8 cellular contexts compared by ENCODE assay signal in the genomic region with DNA sequence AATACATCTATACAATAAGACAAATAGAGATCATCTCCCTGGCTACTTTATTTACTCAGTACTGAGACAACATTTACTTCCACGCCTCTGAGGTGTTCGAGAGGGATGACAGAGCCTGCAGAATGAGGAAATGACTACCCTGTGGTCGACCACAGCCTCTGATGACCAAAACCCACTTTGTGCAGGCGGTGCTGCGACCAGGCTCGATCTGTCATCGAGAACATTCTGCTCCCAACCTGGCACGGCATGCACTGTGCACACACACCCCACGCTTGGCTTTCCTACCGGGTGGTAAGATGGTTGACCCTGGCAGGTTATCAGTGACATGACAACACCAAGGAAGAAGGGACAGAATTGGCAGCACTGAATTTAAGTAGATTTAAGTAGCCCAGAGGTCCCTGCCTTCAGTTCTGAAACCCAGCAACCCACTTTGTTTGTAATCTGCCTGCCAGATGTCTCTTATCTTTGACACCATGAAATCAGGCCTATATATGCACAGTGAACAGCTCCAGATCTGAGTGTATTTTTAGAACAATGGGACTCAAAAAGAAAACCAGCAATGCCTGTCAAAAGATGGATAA. TPM values are rescaled to one million over a fixed set of nuclear protein-coding genes. Genes with fewer than 3 reads are reported as not detected.
DNase-seq lines count a peak whose midpoint lies in the region; ATAC-seq, FAIRE-seq and TF ChIP-seq lines count a peak whose summit lies in the region.

No MANE protein-coding gene starts in this region.

- no TSS peak for BruUV-seq in Panc1 (replicated peaks; lab: Mats Ljungman, UMichigan)

- POLR2A ChIA-PET in Panc1 (lab: Charles Lee), result no interaction called here

- ATAC-seq in GM18861 (IDR thresholded peaks at IDR 0.05; ENCODE audit: unreplicated experiment) (peak; percentile 88), HG03064 (IDR thresholded peaks at IDR 0.05; ENCODE audit: low read depth, unreplicated experiment) (peak; percentile 73), Panc1 (no peak)

- no peaks in the 10 kb centered on the region for H3K4me1 ChIP-seq in Panc1 (ENCODE audit: control insufficient read depth, insufficient read depth, low read length)
- peaks cover 8 to 10% of the 10 kb centered on the region in 2 donors for H3K4me1 ChIP-seq in kidney (ENCODE audit: control insufficient read depth in 1 of 2, insufficient read depth in 1 of 2, low read depth in 1 of 2, low read length in 2 of 2)

- H3K4me1 Mint-ChIP-seq in activated naive CD4-positive, alpha-beta T cell treated with anti-CD3 and anti-CD28 coated beads, Interleukin-2, amount 10 ng/mL, durations not matched to agents 7 days and 5 days, result peaks cover 23% of the 10 kb centered on the region

- no peak for TF ChIP-seq CTCF in Panc1 (IDR thresholded peaks at IDR 0.05)
- TF ChIP-seq CTCF in kidney (IDR thresholded peaks at IDR 0.05; ENCODE audit: borderline replicate concordance, extremely low read depth, insufficient read depth), result no peak

- in situ Hi-C loops in ACHN (cut with HindIII; ENCODE audit: low pct_ligation_motif_present, low pct_unique_long_range_greater_than_20kb, low sequenced_read_pairs), result no loop called here
- in situ Hi-C loops in Panc1 (cut with HindIII; ENCODE audit: low pct_unique_long_range_greater_than_20kb, low sequenced_read_pairs), result no loop called here

- H3K27ac Mint-ChIP-seq in activated naive CD4-positive, alpha-beta T cell treated with anti-CD3 and anti-CD28 coated beads, Interleukin-2, amount 10 ng/mL, durations not matched to agents 7 days and 5 days, result peak overlapping the region; percentile 84

- H3K36me3 ChIP-seq in Panc1 (ENCODE audit: control insufficient read depth, insufficient read depth, low read length) (peaks cover 4% of the 10 kb centered on the region; the same call in 1 of the 2 replicates), kidney (ENCODE audit: control insufficient read depth in 1 of 2, insufficient read depth in 2 of 2, low read length in 2 of 2) (peaks cover 6 to 24% of the 10 kb centered on the region in 2 donors)

- no peaks in the 10 kb centered on the region for H3K9me3 ChIP-seq in Panc1 (ENCODE audit: control insufficient read depth, insufficient read depth, low read depth, low read length)
- H3K9me3 ChIP-seq in kidney (ENCODE audit: control insufficient read depth in 1 of 2, low read length in 2 of 2), result no peaks in the 10 kb centered on the region

- no peaks in the 10 kb centered on the region for H3K27me3 ChIP-seq in Panc1 (ENCODE audit: control insufficient read depth, insufficient read depth, low read length)

- H3K9me3 Mint-ChIP-seq in activated naive CD4-positive, alpha-beta T cell treated with anti-CD3 and anti-CD28 coated beads, Interleukin-2, amount 10 ng/mL, durations not matched to agents 7 days and 5 days, result no peaks in the 10 kb centered on the region

- H3K4me3 Mint-ChIP-seq in activated naive CD4-positive, alpha-beta T cell treated with anti-CD3 and anti-CD28 coated beads, Interleukin-2, amount 10 ng/mL, durations not matched to agents 7 days and 5 days, result no peak overlapping the region

- H3K9ac ChIP-seq in kidney (ENCODE audit: low read length in 2 of 2), result no peak overlapping the region

- CTCF ChIA-PET in Panc1 (lab: Charles Lee), result no interaction called here
- CTCF ChIA-PET in activated naive CD4-positive, alpha-beta T cell treated with anti-CD3 and anti-CD28 coated beads, Interleukin-2, amount 10 ng/mL, durations not matched to agents 7 days and 5 days (lab: Charles Lee), result interaction anchor here (0.5 to 5.3 kb wide), 3 partner anchors 67 to 726 kb away, joined by 3 to 30 read pairs (median 4); no protein-coding TSS in a partner anchor

- no peak overlapping the region for H3K4me3 ChIP-seq in Panc1 (ENCODE audit: low read depth in 2 of 2, low read length in 2 of 2)
- H3K4me3 ChIP-seq in kidney (ENCODE audit: low read length in 2 of 2), result no peak overlapping the region

- H3K36me3 Mint-ChIP-seq in activated naive CD4-positive, alpha-beta T cell treated with anti-CD3 and anti-CD28 coated beads, Interleukin-2, amount 10 ng/mL, durations not matched to agents 7 days and 5 days, result peaks cover 29% of the 10 kb centered on the region

- no peaks in the 10 kb centered on the region for H3K27me3 Mint-ChIP-seq in activated naive CD4-positive, alpha-beta T cell treated with anti-CD3 and anti-CD28 coated beads, Interleukin-2, amount 10 ng/mL, durations not matched to agents 7 days and 5 days

- no peak for FAIRE-seq in kidney (lab: Jason Lieb, UNC)

- intact Hi-C loops in Panc1 (cut with micrococcal nuclease; ENCODE audit: unreplicated experiment) (loop anchor here (5.0 kb wide), 3 partner anchors 73 to 418 kb away; partner anchors contain the start of gene VSTM2L), kidney (cut with DNase I) (no loop called here)

- H3K27ac ChIP-seq in Panc1 (ENCODE audit: low read length) (no peak overlapping the region), kidney (ENCODE audit: low read depth in 2 of 2, low read length in 2 of 2) (no peak overlapping the region)

- DNase-seq in ACHN, result peak; percentile 60
- peak; percentile 52 for DNase-seq in Panc1 (ENCODE audit: low read depth, low spot score)
- peak; percentile 65 for DNase-seq in activated naive CD4-positive, alpha-beta T cell treated with anti-CD3 and anti-CD28 coated beads, Interleukin-2, amount 10 ng/mL, durations not matched to agents 7 days and 5 days
- DNase-seq in kidney, result peak; percentile 85
- peak; percentile 44 to 68 for DNase-seq in stimulated activated CD8-positive, alpha-beta memory T cell treated with anti-CD3 and anti-CD28 coated beads, Interleukin-2, amount 100 ng/mL, for 48 hours (ENCODE audit: low read depth in 2 of 2)
- DNase-seq in DMS79 (lab: John Stamatoyannopoulos, UW), result no peak

RNA-seq across cellular contexts. Expression of gene TTI1, which starts 42.6 kb away (rescaled TPM):
- 26.6 TPM for total RNA-seq in Panc1 (2021; ENCODE audit: unreplicated experiment)
- polyA plus RNA-seq in Panc1 (2012; ENCODE audit: insufficient read length), result 12.9 TPM
- total RNA-seq in kidney, result 19.5 TPM
- 8.6 TPM for polyA plus RNA-seq in kidney (ENCODE audit: insufficient read depth, low read depth, low replicate concordance)

RNA-seq across cellular contexts. Expression of gene RPRD1B, which starts 42.9 kb away (rescaled TPM):
- total RNA-seq in Panc1 (2021; ENCODE audit: unreplicated experiment), result 33.6 TPM
- 21.5 TPM for polyA plus RNA-seq in Panc1 (2012; ENCODE audit: insufficient read length)
- total RNA-seq in kidney, result 34.4 TPM
- 13.4 TPM for polyA plus RNA-seq in kidney (ENCODE audit: insufficient read depth, low read depth, low replicate concordance)
